ENCODE assay signal across 10 cellular contexts in the genomic region with DNA sequence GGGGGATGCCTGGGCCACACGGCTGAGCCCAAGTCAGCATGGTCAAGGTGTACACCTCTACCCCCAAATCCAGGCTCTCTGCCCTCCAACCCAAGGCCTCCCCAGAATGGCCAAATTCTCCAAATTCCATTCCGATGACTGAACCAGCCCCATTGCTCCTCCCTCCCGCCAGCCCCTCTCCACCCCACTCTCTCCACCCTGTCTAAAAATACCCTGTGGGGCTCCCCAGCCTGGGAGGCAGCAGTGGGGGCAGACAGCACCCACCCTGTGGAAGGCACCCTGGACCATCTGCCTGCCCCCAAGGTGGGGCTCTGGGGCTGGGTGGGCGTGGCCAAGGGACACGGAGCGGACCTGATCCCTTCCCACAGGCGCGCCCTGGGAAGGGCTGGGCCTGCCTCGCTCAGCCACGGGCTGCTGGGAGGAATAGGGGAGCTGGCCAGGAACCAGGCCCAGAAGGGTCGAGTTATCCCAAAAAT. TPM values are rescaled to one million over a fixed set of nuclear protein-coding genes. Genes with fewer than 3 reads are reported as not detected.
DNase-seq lines count a peak whose midpoint lies in the region; ATAC-seq and TF ChIP-seq lines count a peak whose summit lies in the region.
"Had no signal": no experiment of that assay in that cellular context is flagged by ENCODE, and none has a peak within 500 bp of the region (broad histone marks: within the 10 kb centered on the region; RNA-seq: fewer than 3 reads in every experiment).

No MANE protein-coding gene starts in this region.

- H3K9me3 ChIP-seq in mammary epithelial cell (replicated peaks; ENCODE audit: insufficient read depth, low read length) = no peaks in the 10 kb centered on the region
- no peaks in the 10 kb centered on the region for H3K9me3 ChIP-seq in thymus (ENCODE audit: control insufficient read depth)

- H3K36me3 ChIP-seq in mammary epithelial cell (ENCODE audit: insufficient read depth, low read length) = no peaks in the 10 kb centered on the region
- no peaks in the 10 kb centered on the region for H3K36me3 ChIP-seq in thymus (ENCODE audit: control insufficient read depth, insufficient read depth)

- no peak overlapping the region for H3K27ac Mint-ChIP-seq in immature natural killer cell
- H3K27ac Mint-ChIP-seq: T-helper 17 cell had no signal

- H3K79me2 ChIP-seq in mammary epithelial cell (ENCODE audit: insufficient read depth, low read length) = peaks cover 33% of the 10 kb centered on the region

- peak overlapping the region; percentile 9 to 33 (median 21) for H3K4me3 ChIP-seq in mammary epithelial cell (replicated peaks in 1 of 3; ENCODE audit: insufficient read depth in 1 of 3, low read depth in 2 of 3, low read length in 3 of 3)
- no peak overlapping the region for H3K4me3 ChIP-seq in thymus (ENCODE audit: low read length)

- no peak overlapping the region for H3K4me3 Mint-ChIP-seq in immature natural killer cell
- H3K4me3 Mint-ChIP-seq: brain, T-helper 17 cell had no signal

- peak; percentile 65 for DNase-seq in HT-29 (ENCODE audit: low spot score)
- peak; percentile 74 for DNase-seq in mammary epithelial cell
- peak; percentile 66 for DNase-seq in left kidney (ENCODE audit: low read depth, low spot score)
- DNase-seq in T-helper 2 cell = no peak
- no peak for DNase-seq in immature natural killer cell
- no peak for DNase-seq in NCI-H1436 (lab: John Stamatoyannopoulos, UW)
- DNase-seq: T-helper 17 cell had no signal

- in situ Hi-C loops in mammary epithelial cell (cut with MboI; ENCODE audit: low sequenced_read_pairs in 2 of 2) = no loop called here

- WGBS in mammary epithelial cell (ENCODE audit: low coverage, missing lambda C conversion rate) = 0% methylated on average over 3 of the region's 11 CpGs
- 96% methylated on average over 11 of the region's 11 CpGs for WGBS in thymus

- peaks cover 0 to 2% (median 2%) of the 10 kb centered on the region in 3 donors for H3K27me3 Mint-ChIP-seq in immature natural killer cell (ENCODE audit: low read depth in 3 of 3)
- H3K27me3 Mint-ChIP-seq: T-helper 17 cell had no signal

- H3K4me2 ChIP-seq in mammary epithelial cell (ENCODE audit: insufficient read depth, low read depth, low read length) = peak overlapping the region; percentile 95

- H3K27me3 ChIP-seq in mammary epithelial cell (ENCODE audit: insufficient read depth, low read length) = no peaks in the 10 kb centered on the region
- H3K27me3 ChIP-seq in thymus (ENCODE audit: control insufficient read depth, insufficient read depth) = no peaks in the 10 kb centered on the region

- CTCF ChIA-PET in mammary epithelial cell (lab: Charles Lee; ENCODE audit: low non-redundant PET) = no interaction called here

- H3K9me3 Mint-ChIP-seq in immature natural killer cell = no peaks in the 10 kb centered on the region
- H3K9me3 Mint-ChIP-seq: brain had no signal

- no peaks in the 10 kb centered on the region for H3K36me3 Mint-ChIP-seq in immature natural killer cell
- H3K36me3 Mint-ChIP-seq: brain had no signal

- intact Hi-C loops in mammary epithelial cell (cut with micrococcal nuclease) = loop anchor here (1.0 kb wide), 1 partner anchor 10 kb away; no protein-coding TSS in a partner anchor

- dilution Hi-C loops in mammary epithelial cell (cut with HindIII; ENCODE audit: low sequenced_read_pairs) = no loop called here

- peaks cover 0 to 3% of the 10 kb centered on the region in 2 donors for H3K4me1 Mint-ChIP-seq in immature natural killer cell

- H3K9ac ChIP-seq in mammary epithelial cell (ENCODE audit: insufficient read depth, low read length) = peak overlapping the region; percentile 93

- H3K27ac ChIP-seq in mammary epithelial cell (ENCODE audit: insufficient read depth, low read depth, low read length) = peak overlapping the region; percentile 98
- H3K27ac ChIP-seq in thymus (ENCODE audit: low read depth) = peak overlapping the region; percentile 58

- ATAC-seq in GM18909 (IDR thresholded peaks at IDR 0.05; ENCODE audit: poor library complexity, unreplicated experiment) = no peak
- ATAC-seq: T-helper 17 cell had no signal

- peak overlapping the region; percentile 73 for H2AFZ ChIP-seq in mammary epithelial cell (ENCODE audit: low read depth, low read length)

- no TSS peak for BruUV-seq in mammary epithelial cell (replicated peaks; lab: Mats Ljungman, UMichigan)

- no peaks in the 10 kb centered on the region for H4K20me1 ChIP-seq in mammary epithelial cell (ENCODE audit: insufficient read depth, low read length)

- peaks cover 57% of the 10 kb centered on the region for H3K4me1 ChIP-seq in mammary epithelial cell (ENCODE audit: insufficient read depth, low read length)
- H3K4me1 ChIP-seq in thymus (ENCODE audit: control insufficient read depth, insufficient read depth, low read length) = peaks cover 5% of the 10 kb centered on the region

- TF ChIP-seq CTCF in mammary epithelial cell (conservative IDR thresholded peaks at IDR 0.05 in 1 of 2, IDR thresholded peaks at IDR 0.05 in 1 of 2; ENCODE audit: extremely low read depth in 1 of 2, insufficient read depth in 1 of 2, low read depth in 1 of 2, low read length in 2 of 2) = no peak

RNA-seq across cellular contexts. Expression of a gene that starts 11.4 kb away (rescaled TPM):
- total RNA-seq in HT-29 (2014; rRNA removed; shearing (Covaris generic)) = 25.7 and 27.4 TPM in 2 replicates
- total RNA-seq in mammary epithelial cell = 10 to 100 TPM; 12.5 to 26.4 TPM
- polyA plus RNA-seq in mammary epithelial cell = 12.8 TPM
- polyA minus RNA-seq in mammary epithelial cell = 16.0 TPM
- polyA plus RNA-seq in thymus = 13.6 TPM
- not detected for polyA plus RNA-seq in immature natural killer cell

RNA-seq across cellular contexts. Expression of a gene that starts 17.2 kb away (rescaled TPM):
- 1,706 and 1,805 TPM in 2 replicates for total RNA-seq in HT-29 (2014; rRNA removed; shearing (Covaris generic))
- 1,000 to 10,000 TPM in 1 of 2 donors, 100 to 1,000 TPM in 1; 961 to 1,334 TPM for total RNA-seq in mammary epithelial cell
- polyA plus RNA-seq in mammary epithelial cell = 2,297 TPM
- 1,208 TPM for polyA minus RNA-seq in mammary epithelial cell
- polyA plus RNA-seq in thymus = 1,878 TPM
- 100 to 1,000 TPM; 419 to 805 (median 477) TPM for polyA plus RNA-seq in immature natural killer cell

RNA-seq across cellular contexts. Expression of a gene that starts 27.3 kb away (rescaled TPM):
- 0.48 TPM in 1 of 2 replicates, not detected in the other for total RNA-seq in HT-29 (2014; rRNA removed; shearing (Covaris generic))
- not detected for total RNA-seq in mammary epithelial cell
- polyA plus RNA-seq in mammary epithelial cell (not detected), thymus (0.52 TPM), immature natural killer cell (not detected)
- not detected for polyA minus RNA-seq in mammary epithelial cell
- total RNA-seq: T-helper 17 cell had no signal

RNA-seq across cellular contexts. Expression of a gene that starts 33.3 kb away (rescaled TPM):
- 7.4 and 8.6 TPM in 2 replicates for total RNA-seq in HT-29 (2014; rRNA removed; shearing (Covaris generic))
- total RNA-seq in mammary epithelial cell = 10 to 100 TPM in 1 of 2 donors, 1 to 10 TPM in 1; 3.7 to 12.8 TPM
- polyA plus RNA-seq in mammary epithelial cell (8.8 TPM), thymus (8.4 TPM), immature natural killer cell (1 to 10 TPM; 2.2 to 5.4 (median 3.1) TPM)
- polyA minus RNA-seq in mammary epithelial cell = 8.8 TPM

Comparison
In these comparisons a context has a peak if more than half of its experiments do, and no peak if none do; other contexts are left out.
1. DNase-seq: peak in HT-29 (single experiment), mammary epithelial cell (single experiment) and left kidney (single experiment); none in T-helper 2 cell (0 of 5), immature natural killer cell (0 of 3) and NCI-H1436 (single experiment).
2. RNA of a gene that starts 11.4 kb away (polyA plus RNA-seq): 13.6 TPM in thymus (single experiment) and 12.8 TPM in mammary epithelial cell (single experiment); not detected in immature natural killer cell; every median in the first group is over 10 times any median in the second.